26 cellular contexts compared by ENCODE assay signal in genomic region chr16:86895609-86896008, GRCh38.
"Had no signal": no experiment of that assay in that cellular context is flagged by ENCODE, and none has a peak within 500 bp of the region (broad histone marks: within the 10 kb centered on the region; RNA-seq: fewer than 3 reads in every experiment).

No MANE protein-coding gene starts in this region.

- H3K4me3 ChIP-seq: Peyer's patch had no signal

- H3K9me3 Mint-ChIP-seq: activated CD4-positive, alpha-beta memory T cell treated with anti-CD3 and anti-CD28 coated beads for 36 hours; activated CD4-positive, alpha-beta T cell treated with anti-CD3 and anti-CD28 coated beads, Interleukin-2, amount 10 ng/mL, durations not matched to agents 7 days and 5 days; activated T-helper 17 cell treated with anti-CD3 and anti-CD28 coated beads, Interleukin-2, amount 50 U/mL, for 72 hours had no signal

- ATAC-seq: activated T-helper 17 cell treated with anti-CD3 and anti-CD28 coated beads, Interleukin-2, amount 50 U/mL, for 72 hours had no signal

- H3K9me3 ChIP-seq: Peyer's patch had no signal

- H3K4me3 Mint-ChIP-seq: activated CD4-positive, alpha-beta memory T cell treated with anti-CD3 and anti-CD28 coated beads for 36 hours; activated CD4-positive, alpha-beta T cell treated with anti-CD3 and anti-CD28 coated beads, Interleukin-2, amount 10 ng/mL, durations not matched to agents 7 days and 5 days; activated naive CD4-positive, alpha-beta T cell treated with anti-CD3 and anti-CD28 coated beads for 36 hours; activated naive CD8-positive, alpha-beta T cell; activated T-helper 17 cell treated with anti-CD3 and anti-CD28 coated beads, Interleukin-2, amount 50 U/mL, for 72 hours; brain; T-helper 1 cell treated with Interleukin-12 subunit alpha and Interleukin-12 subunit beta and Interleukin-4 antibody, amounts not matched to agents 30 μg/mL and 1 μg/mL, for 36 hours had no signal

- H3K27me3 ChIP-seq: Peyer's patch had no signal

- H3K9ac ChIP-seq: KMS-11 had no signal

- H3K36me3 Mint-ChIP-seq: activated CD4-positive, alpha-beta memory T cell treated with anti-CD3 and anti-CD28 coated beads for 36 hours; activated naive CD8-positive, alpha-beta T cell; brain had no signal

- H3K4me2 ChIP-seq: KMS-11 had no signal

- H3K4me1 ChIP-seq: Peyer's patch had no signal

- H3K4me1 Mint-ChIP-seq: activated CD4-positive, alpha-beta T cell treated with anti-CD3 and anti-CD28 coated beads, Interleukin-2, amount 10 ng/mL, durations not matched to agents 7 days and 5 days; activated T-helper 17 cell treated with anti-CD3 and anti-CD28 coated beads, Interleukin-2, amount 50 U/mL, for 72 hours had no signal

- H3K36me3 ChIP-seq: Peyer's patch had no signal

- FAIRE-seq: astrocyte had no signal

- H3K27ac Mint-ChIP-seq: activated CD4-positive, alpha-beta memory T cell treated with anti-CD3 and anti-CD28 coated beads for 36 hours; activated CD4-positive, alpha-beta T cell treated with anti-CD3 and anti-CD28 coated beads, Interleukin-2, amount 10 ng/mL, durations not matched to agents 7 days and 5 days; activated naive CD4-positive, alpha-beta T cell treated with anti-CD3 and anti-CD28 coated beads for 36 hours; activated naive CD8-positive, alpha-beta T cell; activated T-helper 17 cell treated with anti-CD3 and anti-CD28 coated beads, Interleukin-2, amount 50 U/mL, for 72 hours; brain; T-helper 1 cell treated with Interleukin-12 subunit alpha and Interleukin-12 subunit beta and Interleukin-4 antibody, amounts not matched to agents 30 μg/mL and 1 μg/mL, for 36 hours had no signal

- DNase-seq: activated CD4-positive, alpha-beta memory T cell treated with anti-CD3 and anti-CD28 coated beads for 36 hours; activated CD4-positive, alpha-beta T cell treated with anti-CD3 and anti-CD28 coated beads, Interleukin-2, amount 10 ng/mL, durations not matched to agents 7 days and 5 days; activated CD4-positive, CD25-positive, alpha-beta regulatory T cell; activated CD8-positive, alpha-beta memory T cell treated with anti-CD3 and anti-CD28 coated beads for 24 hours; activated gamma-delta T cell; activated naive CD4-positive, alpha-beta T cell treated with anti-CD3 and anti-CD28 coated beads for 36 hours; activated T-cell treated with anti-CD3 and anti-CD28 coated beads for 4 hours; activated T-cell treated with anti-CD3 and anti-CD28 coated beads, Interleukin-2, amount 50 U/mL, for 48 hours; amygdala; NCI-H1092; NCI-H1417; NCI-H1930; NCI-H2171; NCI-H2227 treated with DMSO at 0.1 percent for 48 hours; NCI-H446 treated with DMSO at 0.1 percent for 48 hours; NCI-H524 treated with DMSO at 0.1 percent for 48 hours; NCI-H82; Peyer's patch; Right ventricle myocardium superior had no signal

- H3K27ac ChIP-seq: KMS-11, Peyer's patch, RWPE1 had no signal
